In genomic region chr2:54724150-54724559, GRCh38 we compare ENCODE assay signal across 8 cellular contexts. TPM values are rescaled to one million over a fixed set of nuclear protein-coding genes. Genes with fewer than 3 reads are reported as not detected.
DNase-seq lines count a peak whose midpoint lies in the region; ATAC-seq, FAIRE-seq and TF ChIP-seq lines count a peak whose summit lies in the region.

No MANE protein-coding gene starts in this region.

- intact Hi-C loops in heart left ventricle (cut with DNase I) (loop anchor here in 6 of 10 donors (2.0 to 10.0 kb wide), 7 partner anchors 111 to 607 kb away; partner anchors contain the start of gene ACYP2 (in 1 of the 6)), Right ventricle myocardium superior (cut with DNase I) (no loop called here), uterus (cut with DNase I; ENCODE audit: low total_unique reads) (no loop called here)

- H3K9me3 Mint-ChIP-seq in astrocyte (ENCODE audit: unreplicated experiment): no peaks in the 10 kb centered on the region

- ATAC-seq in heart left ventricle: no peak
- no peak for ATAC-seq in Right ventricle myocardium superior (ENCODE audit: poor library complexity)
- no peak for ATAC-seq in HG02623 (IDR thresholded peaks at IDR 0.05; ENCODE audit: unreplicated experiment)

- H3K27ac ChIP-seq in heart left ventricle: peak overlapping the region in 1 of 12 donors; percentile 80
- no peak overlapping the region for H3K27ac ChIP-seq in astrocyte (ENCODE audit: low read depth, low read length)
- no peak overlapping the region for H3K27ac ChIP-seq in uterus

- peaks cover 5% of the 10 kb centered on the region for H3K4me1 Mint-ChIP-seq in astrocyte (ENCODE audit: low read depth, unreplicated experiment)

- no peaks in the 10 kb centered on the region for H3K79me2 ChIP-seq in astrocyte (ENCODE audit: insufficient read depth, low read length)

- WGBS in heart left ventricle, 4 donors: 1% methylated on average over 12 of the region's 12 CpGs

- H3K4me3 Mint-ChIP-seq in astrocyte (ENCODE audit: unreplicated experiment): peak overlapping the region; percentile 89

- peaks cover 3% of the 10 kb centered on the region for H4K20me1 ChIP-seq in astrocyte (ENCODE audit: insufficient read depth, low read length)

- H3K36me3 Mint-ChIP-seq in astrocyte (ENCODE audit: low read depth, unreplicated experiment): no peaks in the 10 kb centered on the region

- H3K27ac Mint-ChIP-seq in astrocyte (ENCODE audit: unreplicated experiment): no peak overlapping the region

- TF ChIP-seq POLR2A in heart left ventricle (IDR thresholded peaks at IDR 0.05) (no peak), uterus (IDR thresholded peaks at IDR 0.05) (no peak)

- H3K36me3 ChIP-seq in heart left ventricle: no peaks in the 10 kb centered on the region
- H3K36me3 ChIP-seq in astrocyte (ENCODE audit: insufficient read depth, low read length): no peaks in the 10 kb centered on the region
- no peaks in the 10 kb centered on the region for H3K36me3 ChIP-seq in uterus

- H3K9ac ChIP-seq in astrocyte (ENCODE audit: low read length): peak overlapping the region; percentile 75

- TF ChIP-seq CTCF in heart left ventricle (IDR thresholded peaks at IDR 0.05) (no peak), astrocyte (IDR thresholded peaks at IDR 0.05; ENCODE audit: insufficient read depth, low read depth, low read length) (no peak), uterus (IDR thresholded peaks at IDR 0.05) (no peak)

- peaks cover 29% of the 10 kb centered on the region for H3K27me3 Mint-ChIP-seq in astrocyte (ENCODE audit: low read depth, unreplicated experiment)

- peak overlapping the region; percentile 97 for H2AFZ ChIP-seq in astrocyte (ENCODE audit: low read depth, low read length)

- FAIRE-seq in astrocyte (lab: Jason Lieb, UNC): no peak

- H3K27me3 ChIP-seq in heart left ventricle (peaks cover 0 to 16% (median 0%) of the 10 kb centered on the region in 9 donors), astrocyte (ENCODE audit: insufficient read depth, low read length) (peaks cover 28% of the 10 kb centered on the region), uterus (no peaks in the 10 kb centered on the region)

- H3K4me1 ChIP-seq in heart left ventricle (peaks cover 0 to 26% (median 9%) of the 10 kb centered on the region in 12 donors), astrocyte (ENCODE audit: insufficient read depth, low read length) (peaks cover 21% of the 10 kb centered on the region), uterus (peaks cover 3 to 8% of the 10 kb centered on the region in 2 donors)

- H3K4me2 ChIP-seq in astrocyte (ENCODE audit: low read length): peak overlapping the region; percentile 88

- H3K9me3 ChIP-seq in heart left ventricle: no peaks in the 10 kb centered on the region
- H3K9me3 ChIP-seq in astrocyte (ENCODE audit: insufficient read depth, low read depth, low read length): no peaks in the 10 kb centered on the region
- H3K9me3 ChIP-seq in uterus: no peaks in the 10 kb centered on the region

- DNase-seq in heart left ventricle (no peak), Right ventricle myocardium superior (no peak), astrocyte (ENCODE audit: low read depth) (no peak), medulla oblongata (ENCODE audit: extremely low spot score) (peak; percentile 32), uterus (no peak), GF-D8 (lab: John Stamatoyannopoulos, UW) (no peak), anterior cingulate cortex (lab: John Stamatoyannopoulos, UW) (no peak)

- H3K4me3 ChIP-seq in heart left ventricle (peak overlapping the region; percentile 45 to 89 (median 73)), astrocyte (ENCODE audit: insufficient read depth, low read depth, low read length) (peak overlapping the region; percentile 81), uterus (peak overlapping the region; percentile 64 to 75)

RNA-seq across cellular contexts. Expression of gene EML6, which starts 0.7 kb away (rescaled TPM):
- total RNA-seq in heart left ventricle (1 to 10 TPM in 2 of 9 donors, under 1 TPM in 7; 0.08 to 1.2 (median 0.58) TPM), Right ventricle myocardium superior (0.56 TPM), astrocyte (0.23 and 0.60 TPM in 2 replicates), uterus (1 to 10 TPM in 3 of 4 donors, under 1 TPM in 1; 0.26 to 2.4 (median 1.5) TPM)
- polyA plus RNA-seq in heart left ventricle: under 1 TPM; 0.34 to 0.91 TPM

Comparison
In these comparisons a context has a peak if more than half of its experiments do, and no peak if none do; other contexts are left out.
1. intact Hi-C loops: an anchor here in heart left ventricle (2.0 to 10.0 kb wide); none called in Right ventricle myocardium superior and uterus.